36 cellular contexts compared by ENCODE assay signal in the genomic region with DNA sequence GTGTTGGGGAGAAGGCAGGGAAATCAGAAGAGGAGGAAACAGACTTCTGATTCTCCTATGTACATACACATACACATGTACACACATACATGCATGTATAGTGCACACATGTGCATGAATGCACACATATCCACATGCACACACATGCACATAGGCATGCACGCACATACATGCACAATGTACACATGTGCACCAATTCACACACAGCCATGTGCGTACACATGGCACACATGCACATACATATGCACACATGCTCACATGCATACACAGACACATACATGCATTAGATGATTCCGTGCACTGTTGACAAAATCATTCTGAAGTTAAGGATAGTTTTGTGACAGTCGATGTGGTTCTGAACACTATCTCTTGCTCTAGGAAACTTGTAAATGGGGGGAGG.
"Had no signal": no experiment of that assay in that cellular context is flagged by ENCODE, and none has a peak within 500 bp of the region (broad histone marks: within the 10 kb centered on the region; RNA-seq: fewer than 3 reads in every experiment).

No MANE protein-coding gene starts in this region.

- H3K9me3 ChIP-seq: adrenal gland, body of pancreas had no signal

- H3K27ac Mint-ChIP-seq: activated B cell treated with CpG ODN at 0.5 μM for 24 hours; activated CD4-positive, alpha-beta memory T cell treated with anti-CD3 and anti-CD28 coated beads for 36 hours; activated CD8-positive, alpha-beta memory T cell treated with anti-CD3 and anti-CD28 coated beads, Interleukin-2, amount 10 ng/mL, durations not matched to agents 7 days and 5 days; activated CD8-positive, alpha-beta T cell treated with anti-CD3 and anti-CD28 coated beads, Interleukin-2, amount 10 ng/mL, durations not matched to agents 7 days and 5 days; activated naive CD4-positive, alpha-beta T cell treated with anti-CD3 and anti-CD28 coated beads for 36 hours; activated naive CD4-positive, alpha-beta T cell treated with anti-CD3 and anti-CD28 coated beads, Interleukin-2, amount 50 U/mL, for 24 hours; activated naive CD8-positive, alpha-beta T cell treated with anti-CD3 and anti-CD28 coated beads for 36 hours; activated naive CD8-positive, alpha-beta T cell treated with anti-CD3 and anti-CD28 coated beads, Interleukin-2, amount 50 U/mL, for 24 hours; activated T-helper 1 cell treated with anti-CD3 and anti-CD28 coated beads, Interleukin-12 subunit alpha, Interleukin-12 subunit beta, Interleukin-2, Interleukin-4 antibody, amounts not matched to agents 30 ng/mL and 10 ng/mL and 1 ng/mL, durations not matched to agents 14 hours and 24 hours and 36 hours; activated T-helper 2 cell treated with anti-CD3 and anti-CD28 coated beads, Interferon-gamma antibody, Interleukin-2, Interleukin-4, amounts not matched to agents 10 μg/mL and 5 μg/mL and 100 μg/mL, durations not matched to agents 14 hours and 24 hours and 36 hours; effector memory CD8-positive, alpha-beta T cell; T-cell; T-helper 1 cell treated with Interleukin-12 subunit alpha and Interleukin-12 subunit beta and Interleukin-4 antibody, amounts not matched to agents 30 μg/mL and 1 μg/mL, for 36 hours; T-helper 2 cell treated with Interferon-gamma antibody and Interleukin-4, amounts not matched to agents 5 μg/mL and 100 μg/mL, for 36 hours had no signal

- H3K36me3 ChIP-seq: adrenal gland, WERI-Rb-1 had no signal

- FAIRE-seq: colon, frontal cortex had no signal

- ATAC-seq: activated CD4-positive, CD25-positive, alpha-beta regulatory T cell treated with anti-CD3 and anti-CD28 coated beads, Interleukin-2, amount 50 U/mL, for 24 hours; activated CD8-positive, alpha-beta memory T cell treated with anti-CD3 and anti-CD28 coated beads, Interleukin-2, amount 10 ng/mL, durations not matched to agents 7 days and 5 days; activated CD8-positive, alpha-beta T cell treated with anti-CD3 and anti-CD28 coated beads, Interleukin-2, amount 10 ng/mL, durations not matched to agents 7 days and 5 days; activated naive CD8-positive, alpha-beta T cell treated with anti-CD3 and anti-CD28 coated beads, Interleukin-2, amount 50 U/mL, for 24 hours; body of pancreas; effector memory CD8-positive, alpha-beta T cell; T-cell had no signal

- H3K9me3 Mint-ChIP-seq: activated B cell treated with CpG ODN at 0.5 μM for 24 hours; activated CD4-positive, alpha-beta memory T cell treated with anti-CD3 and anti-CD28 coated beads for 36 hours; activated naive CD4-positive, alpha-beta T cell treated with anti-CD3 and anti-CD28 coated beads, Interleukin-2, amount 50 U/mL, for 24 hours; activated naive CD8-positive, alpha-beta T cell treated with anti-CD3 and anti-CD28 coated beads for 36 hours; activated naive CD8-positive, alpha-beta T cell treated with anti-CD3 and anti-CD28 coated beads, Interleukin-2, amount 50 U/mL, for 24 hours; activated T-helper 1 cell treated with anti-CD3 and anti-CD28 coated beads, Interleukin-12 subunit alpha, Interleukin-12 subunit beta, Interleukin-2, Interleukin-4 antibody, amounts not matched to agents 30 ng/mL and 10 ng/mL and 1 ng/mL, durations not matched to agents 14 hours and 24 hours and 36 hours; activated T-helper 2 cell treated with anti-CD3 and anti-CD28 coated beads, Interferon-gamma antibody, Interleukin-2, Interleukin-4, amounts not matched to agents 10 μg/mL and 5 μg/mL and 100 μg/mL, durations not matched to agents 14 hours and 24 hours and 36 hours; effector memory CD8-positive, alpha-beta T cell; T-cell; T-helper 1 cell treated with Interleukin-12 subunit alpha and Interleukin-12 subunit beta and Interleukin-4 antibody, amounts not matched to agents 30 μg/mL and 1 μg/mL, for 36 hours; T-helper 2 cell treated with Interferon-gamma antibody and Interleukin-4, amounts not matched to agents 5 μg/mL and 100 μg/mL, for 36 hours had no signal

- H3K27me3 Mint-ChIP-seq: activated CD8-positive, alpha-beta memory T cell treated with anti-CD3 and anti-CD28 coated beads, Interleukin-2, amount 10 ng/mL, durations not matched to agents 7 days and 5 days; activated naive CD4-positive, alpha-beta T cell treated with anti-CD3 and anti-CD28 coated beads, Interleukin-2, amount 50 U/mL, for 24 hours had no signal

- H3K4me1 ChIP-seq: adrenal gland, body of pancreas had no signal

- DNase-seq: activated B cell treated with CpG ODN at 0.5 μM for 24 hours; activated CD4-positive, alpha-beta memory T cell treated with anti-CD3 and anti-CD28 coated beads for 36 hours; activated CD4-positive, alpha-beta T cell treated with anti-CD3 and anti-CD28 coated beads for 48 hours; activated CD4-positive, alpha-beta T cell treated with anti-CD3 and anti-CD28 coated beads, Interleukin-2, amount 50 U/mL, for 1 hour; activated CD8-positive, alpha-beta memory T cell treated with anti-CD3 and anti-CD28 coated beads, Interleukin-2, amount 10 ng/mL, durations not matched to agents 7 days and 5 days; activated CD8-positive, alpha-beta memory T cell treated with anti-CD3 and anti-CD28 coated beads, Interleukin-2, amount 50 U/mL, for 4 hours; activated CD8-positive, alpha-beta T cell treated with anti-CD3 and anti-CD28 coated beads, Interleukin-2, amount 10 ng/mL, durations not matched to agents 7 days and 5 days; activated effector memory CD4-positive, alpha-beta T cell treated with anti-CD3 and anti-CD28 coated beads, Interleukin-2, amount 50 U/mL, for 16 hours; activated naive CD4-positive, alpha-beta T cell treated with anti-CD3 and anti-CD28 coated beads for 36 hours; activated naive CD8-positive, alpha-beta T cell treated with anti-CD3 and anti-CD28 coated beads for 36 hours; activated naive CD8-positive, alpha-beta T cell treated with anti-CD3 and anti-CD28 coated beads, Interleukin-2, amount 50 U/mL, for 24 hours; activated T-cell treated with anti-CD3 and anti-CD28 coated beads, Interleukin-2, amount 50 U/mL, for 1 hour; activated T-cell treated with anti-CD3 and anti-CD28 coated beads, Interleukin-2, amount 50 U/mL, for 48 hours; adrenal gland; amygdala; aorta; body of pancreas; caudate nucleus; cortex of kidney; dermis blood vessel endothelial cell; effector CD4-positive, alpha-beta T cell; effector memory CD8-positive, alpha-beta T cell; foreskin fibroblast; head of caudate nucleus; T-cell; T1000; WERI-Rb-1 had no signal

- H3K27ac ChIP-seq: adrenal gland, body of pancreas, epithelial cell of prostate, WERI-Rb-1 had no signal

- H3K4me3 Mint-ChIP-seq: activated B cell treated with CpG ODN at 0.5 μM for 24 hours; activated CD4-positive, alpha-beta memory T cell treated with anti-CD3 and anti-CD28 coated beads for 36 hours; activated CD8-positive, alpha-beta memory T cell treated with anti-CD3 and anti-CD28 coated beads, Interleukin-2, amount 10 ng/mL, durations not matched to agents 7 days and 5 days; activated CD8-positive, alpha-beta T cell treated with anti-CD3 and anti-CD28 coated beads, Interleukin-2, amount 10 ng/mL, durations not matched to agents 7 days and 5 days; activated naive CD4-positive, alpha-beta T cell treated with anti-CD3 and anti-CD28 coated beads for 36 hours; activated naive CD4-positive, alpha-beta T cell treated with anti-CD3 and anti-CD28 coated beads, Interleukin-2, amount 50 U/mL, for 24 hours; activated naive CD8-positive, alpha-beta T cell treated with anti-CD3 and anti-CD28 coated beads for 36 hours; activated naive CD8-positive, alpha-beta T cell treated with anti-CD3 and anti-CD28 coated beads, Interleukin-2, amount 50 U/mL, for 24 hours; activated T-helper 1 cell treated with anti-CD3 and anti-CD28 coated beads, Interleukin-12 subunit alpha, Interleukin-12 subunit beta, Interleukin-2, Interleukin-4 antibody, amounts not matched to agents 30 ng/mL and 10 ng/mL and 1 ng/mL, durations not matched to agents 14 hours and 24 hours and 36 hours; effector memory CD8-positive, alpha-beta T cell; T-cell; T-helper 1 cell treated with Interleukin-12 subunit alpha and Interleukin-12 subunit beta and Interleukin-4 antibody, amounts not matched to agents 30 μg/mL and 1 μg/mL, for 36 hours; T-helper 2 cell treated with Interferon-gamma antibody and Interleukin-4, amounts not matched to agents 5 μg/mL and 100 μg/mL, for 36 hours had no signal

- H3K4me3 ChIP-seq: adrenal gland, body of pancreas had no signal

- H3K27me3 ChIP-seq: adrenal gland, body of pancreas had no signal

- H3K4me1 Mint-ChIP-seq: activated B cell treated with CpG ODN at 0.5 μM for 24 hours; activated CD8-positive, alpha-beta memory T cell treated with anti-CD3 and anti-CD28 coated beads, Interleukin-2, amount 10 ng/mL, durations not matched to agents 7 days and 5 days; activated naive CD4-positive, alpha-beta T cell treated with anti-CD3 and anti-CD28 coated beads, Interleukin-2, amount 50 U/mL, for 24 hours; activated naive CD8-positive, alpha-beta T cell treated with anti-CD3 and anti-CD28 coated beads for 36 hours; activated naive CD8-positive, alpha-beta T cell treated with anti-CD3 and anti-CD28 coated beads, Interleukin-2, amount 50 U/mL, for 24 hours; T-cell had no signal

- H3K36me3 Mint-ChIP-seq: activated CD4-positive, alpha-beta memory T cell treated with anti-CD3 and anti-CD28 coated beads for 36 hours; activated CD8-positive, alpha-beta memory T cell treated with anti-CD3 and anti-CD28 coated beads, Interleukin-2, amount 10 ng/mL, durations not matched to agents 7 days and 5 days; activated naive CD4-positive, alpha-beta T cell treated with anti-CD3 and anti-CD28 coated beads, Interleukin-2, amount 50 U/mL, for 24 hours; activated naive CD8-positive, alpha-beta T cell treated with anti-CD3 and anti-CD28 coated beads for 36 hours; T-cell had no signal
